In the genomic region with DNA sequence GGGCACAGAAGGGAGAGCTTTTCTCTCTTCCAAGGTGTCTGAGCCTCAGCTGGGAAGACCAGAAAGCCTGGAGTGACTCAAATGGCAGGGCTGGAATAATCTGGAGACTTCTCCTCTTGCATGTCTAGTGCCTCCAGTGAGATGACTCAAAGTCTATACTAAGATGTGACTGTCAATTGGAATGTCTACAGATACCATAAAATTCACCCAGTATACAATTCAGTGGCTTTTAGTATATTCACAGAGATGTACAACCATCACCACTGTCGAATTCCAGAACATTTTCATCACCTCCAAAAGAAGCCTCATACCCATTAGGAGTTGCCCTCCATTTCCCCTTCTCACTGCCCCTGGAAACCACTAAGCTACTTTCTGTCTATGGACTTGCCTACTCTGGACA, we compare ENCODE assay signal across 2 cellular contexts.
TF ChIP-seq lines count a peak whose summit lies in the region.

No MANE protein-coding gene starts in this region.

TF ChIP-seq in liver, 16 proteins besides CTCF, POLR2A, EP300 and RAD21:
- TF ChIP-seq HNF4A (conservative IDR thresholded peaks at IDR 0.05): no peak
- TF ChIP-seq, protein P1, sequence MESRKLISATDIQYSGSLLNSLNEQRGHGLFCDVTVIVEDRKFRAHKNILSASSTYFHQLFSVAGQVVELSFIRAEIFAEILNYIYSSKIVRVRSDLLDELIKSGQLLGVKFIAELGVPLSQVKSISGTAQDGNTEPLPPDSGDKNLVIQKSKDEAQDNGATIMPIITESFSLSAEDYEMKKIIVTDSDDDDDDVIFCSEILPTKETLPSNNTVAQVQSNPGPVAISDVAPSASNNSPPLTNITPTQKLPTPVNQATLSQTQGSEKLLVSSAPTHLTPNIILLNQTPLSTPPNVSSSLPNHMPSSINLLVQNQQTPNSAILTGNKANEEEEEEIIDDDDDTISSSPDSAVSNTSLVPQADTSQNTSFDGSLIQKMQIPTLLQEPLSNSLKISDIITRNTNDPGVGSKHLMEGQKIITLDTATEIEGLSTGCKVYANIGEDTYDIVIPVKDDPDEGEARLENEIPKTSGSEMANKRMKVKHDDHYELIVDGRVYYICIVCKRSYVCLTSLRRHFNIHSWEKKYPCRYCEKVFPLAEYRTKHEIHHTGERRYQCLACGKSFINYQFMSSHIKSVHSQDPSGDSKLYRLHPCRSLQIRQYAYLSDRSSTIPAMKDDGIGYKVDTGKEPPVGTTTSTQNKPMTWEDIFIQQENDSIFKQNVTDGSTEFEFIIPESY (IDR thresholded peaks at IDR 0.05): no peak
- TF ChIP-seq GABPA (IDR thresholded peaks at IDR 0.05 in 1 of 2, conservative IDR thresholded peaks at IDR 0.05 in 1 of 2): no peak
- no peak for TF ChIP-seq RXRA (IDR thresholded peaks at IDR 0.05)
- TF ChIP-seq SP1 (IDR thresholded peaks at IDR 0.05): no peak
- no peak for TF ChIP-seq NR2F2 (IDR thresholded peaks at IDR 0.05)
- TF ChIP-seq, protein P2, sequence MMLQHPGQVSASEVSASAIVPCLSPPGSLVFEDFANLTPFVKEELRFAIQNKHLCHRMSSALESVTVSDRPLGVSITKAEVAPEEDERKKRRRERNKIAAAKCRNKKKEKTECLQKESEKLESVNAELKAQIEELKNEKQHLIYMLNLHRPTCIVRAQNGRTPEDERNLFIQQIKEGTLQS (IDR thresholded peaks at IDR 0.05): no peak

TF ChIP-seq in HepG2, 621 proteins besides CTCF, POLR2A, EP300 and RAD21:
- TF ChIP-seq ZNF44 (CRISPR knock-in tag; IDR thresholded peaks at IDR 0.05) (no peak), KDM4B (CRISPR knock-in tag; IDR thresholded peaks at IDR 0.05) (no peak), RFX5 (IDR thresholded peaks at IDR 0.05; ENCODE audit: low read depth, low read length) (no peak), ZC3H4 (CRISPR knock-in tag; IDR thresholded peaks at IDR 0.05; ENCODE audit: borderline replicate concordance) (no peak), RFX1 (IDR thresholded peaks at IDR 0.05) (no peak), SAFB2 (CRISPR knock-in tag; IDR thresholded peaks at IDR 0.05; ENCODE audit: borderline replicate concordance, low read depth) (no peak)
- TF ChIP-seq, protein P3, sequence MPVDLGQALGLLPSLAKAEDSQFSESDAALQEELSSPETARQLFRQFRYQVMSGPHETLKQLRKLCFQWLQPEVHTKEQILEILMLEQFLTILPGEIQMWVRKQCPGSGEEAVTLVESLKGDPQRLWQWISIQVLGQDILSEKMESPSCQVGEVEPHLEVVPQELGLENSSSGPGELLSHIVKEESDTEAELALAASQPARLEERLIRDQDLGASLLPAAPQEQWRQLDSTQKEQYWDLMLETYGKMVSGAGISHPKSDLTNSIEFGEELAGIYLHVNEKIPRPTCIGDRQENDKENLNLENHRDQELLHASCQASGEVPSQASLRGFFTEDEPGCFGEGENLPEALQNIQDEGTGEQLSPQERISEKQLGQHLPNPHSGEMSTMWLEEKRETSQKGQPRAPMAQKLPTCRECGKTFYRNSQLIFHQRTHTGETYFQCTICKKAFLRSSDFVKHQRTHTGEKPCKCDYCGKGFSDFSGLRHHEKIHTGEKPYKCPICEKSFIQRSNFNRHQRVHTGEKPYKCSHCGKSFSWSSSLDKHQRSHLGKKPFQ (CRISPR knock-in tag; IDR thresholded peaks at IDR 0.05; ENCODE audit: insufficient replicate concordance): no peak
TF ChIP-seq in HepG2: peak in this region for 0.
